ENCODE assay signal across 33 cellular contexts in genomic region chr17:66942453-66943264, GRCh38. TPM values are rescaled to one million over a fixed set of nuclear protein-coding genes. Genes with fewer than 3 reads are reported as not detected.
A peak's percentile ranks its signal among the peaks of the same experiment; 100 is the strongest.
DNase-seq lines count a peak whose midpoint lies in the region; ATAC-seq and TF ChIP-seq lines count a peak whose summit lies in the region.
"Had no signal": no experiment of that assay in that cellular context is flagged by ENCODE, and none has a peak within 500 bp of the region (broad histone marks: within the 10 kb centered on the region; RNA-seq: fewer than 3 reads in every experiment).

No MANE protein-coding gene starts in this region.

- CTCF ChIA-PET in WTC11 (lab: Charles Lee), result interaction anchor here (0.6 to 1.0 kb wide), 3 partner anchors 9 to 38 kb away, joined by 3 to 4 read pairs (median 4); no protein-coding TSS in a partner anchor
- CTCF ChIA-PET in activated CD8-positive, alpha-beta T cell treated with anti-CD3 and anti-CD28 coated beads, Interleukin-2, amount 10 ng/mL, durations not matched to agents 7 days and 5 days (lab: Charles Lee), result no interaction called here

- H3K4me3 ChIP-seq in heart right ventricle (no peak overlapping the region), mesendoderm (ENCODE audit: low read length) (no peak overlapping the region), thyroid gland (replicated peaks in 1 of 3) (no peak overlapping the region)
- H3K4me3 ChIP-seq: breast epithelium, coronary artery, Peyer's patch, skin epidermis had no signal

- no peak overlapping the region for H3K4me2 ChIP-seq in mesendoderm (ENCODE audit: low read length)

- peaks cover 19% of the 10 kb centered on the region for H3K4me1 Mint-ChIP-seq in WTC11
- H3K4me1 Mint-ChIP-seq in activated CD8-positive, alpha-beta T cell treated with anti-CD3 and anti-CD28 coated beads, Interleukin-2, amount 10 ng/mL, durations not matched to agents 7 days and 5 days (ENCODE audit: low read depth), result no peaks in the 10 kb centered on the region

- no peak overlapping the region for H2AK5ac ChIP-seq in mesendoderm (ENCODE audit: low read length)

- WGBS in heart right ventricle, 2 donors, result 70 to 76% methylated on average over 8 of the region's 8 CpGs
- WGBS in mesendoderm (ENCODE audit: extremely low coverage, insufficient coverage, low lambda C conversion rate), result no CpG with 5 or more reads among the region's 8 CpGs
- WGBS in thyroid gland, 2 donors, result 57 to 58% methylated on average over 8 of the region's 8 CpGs

- no peak overlapping the region for H3K4me3 Mint-ChIP-seq in WTC11
- no peak overlapping the region for H3K4me3 Mint-ChIP-seq in activated CD8-positive, alpha-beta T cell treated with anti-CD3 and anti-CD28 coated beads, Interleukin-2, amount 10 ng/mL, durations not matched to agents 7 days and 5 days
- H3K4me3 Mint-ChIP-seq: activated naive CD8-positive, alpha-beta T cell; mesothelial cell of epicardium; stimulated activated naive B cell treated with anti-CD40 and anti-IgM and Interleukin-4, amounts not matched to agents 10 μg/mL and 1 μg/mL and 100 μg/mL, for 72 hours; T-helper 2 cell treated with Interferon-gamma antibody and Interleukin-4, amounts not matched to agents 5 μg/mL and 100 μg/mL, for 36 hours had no signal

- no peak overlapping the region for H2BK120ac ChIP-seq in mesendoderm (ENCODE audit: low read depth, low read length)

- H3K27me3 ChIP-seq in heart right ventricle (peaks cover 0 to 77% (median 46%) of the 10 kb centered on the region in 7 donors), mesendoderm (ENCODE audit: insufficient read depth, low read length, poor library complexity) (no peaks in the 10 kb centered on the region), thyroid gland (no peaks in the 10 kb centered on the region)
- H3K27me3 ChIP-seq: Peyer's patch had no signal

- no peak overlapping the region for H3K4ac ChIP-seq in mesendoderm (ENCODE audit: low read depth, low read length)

- H3K4me1 ChIP-seq in heart right ventricle (no peaks in the 10 kb centered on the region), mesendoderm (ENCODE audit: control insufficient read depth, low read depth, low read length) (no peaks in the 10 kb centered on the region), thyroid gland (peaks cover 6 to 16% of the 10 kb centered on the region in 2 donors)
- H3K4me1 ChIP-seq: breast epithelium, Peyer's patch had no signal

- no peaks in the 10 kb centered on the region for H3K79me2 ChIP-seq in mesendoderm (ENCODE audit: control insufficient read depth, insufficient read depth, low read length)

- H3K9ac ChIP-seq in mesendoderm (ENCODE audit: low read length), result no peak overlapping the region

- no peak overlapping the region for H4K5ac ChIP-seq in mesendoderm (ENCODE audit: low read length)

- DNase-seq in cardiac septum (ENCODE audit: low spot score), result peak; percentile 44
- DNase-seq in heart right ventricle, result no peak
- DNase-seq in WTC11 (ENCODE audit: low spot score), result no peak
- peak; percentile 33 for DNase-seq in mesendoderm
- peak in 1 of 2 donors; percentile 28 for DNase-seq in thyroid gland
- DNase-seq in activated CD8-positive, alpha-beta T cell treated with anti-CD3 and anti-CD28 coated beads, Interleukin-2, amount 10 ng/mL, durations not matched to agents 7 days and 5 days, result no peak
- no peak for DNase-seq in KBM-7
- DNase-seq: activated CD4-positive, alpha-beta T cell treated with anti-CD3 and anti-CD28 coated beads for 4 hours; activated CD8-positive, alpha-beta memory T cell treated with anti-CD3 and anti-CD28 coated beads for 24 hours; activated T-cell treated with anti-CD3 and anti-CD28 coated beads for 4 hours; anterior cingulate cortex; effector memory CD4-positive, alpha-beta T cell; erythroblast; H7; Karpas-422; NCI-H1417 treated with DMSO at 0.1 percent for 48 hours; NCI-H2029 treated with DMSO at 0.1 percent for 48 hours; NCI-H526; Peyer's patch; SIG-M5; stimulated activated naive B cell treated with anti-CD40 and anti-IgM and Interleukin-4, amounts not matched to agents 10 μg/mL and 1 μg/mL and 100 μg/mL, for 72 hours; substantia nigra had no signal

- ATAC-seq in heart right ventricle (no peak), WTC11 (peak; percentile 32; the same call in 1 of the 2 replicates), GM21447 (IDR thresholded peaks at IDR 0.05; ENCODE audit: unreplicated experiment) (no peak)
- no peak for ATAC-seq in activated CD8-positive, alpha-beta T cell treated with anti-CD3 and anti-CD28 coated beads, Interleukin-2, amount 10 ng/mL, durations not matched to agents 7 days and 5 days
- ATAC-seq: stimulated activated naive B cell treated with anti-CD40 and anti-IgM and Interleukin-4, amounts not matched to agents 10 μg/mL and 1 μg/mL and 100 μg/mL, for 72 hours had no signal

- H3K27ac ChIP-seq in heart right ventricle (no peak overlapping the region), mesendoderm (ENCODE audit: low read depth, low read length) (no peak overlapping the region), thyroid gland (peak overlapping the region; percentile 45 to 51 (median 50))
- H3K27ac ChIP-seq: breast epithelium, coronary artery, HL-60, Peyer's patch, skin epidermis, VCaP had no signal

- H4K8ac ChIP-seq in mesendoderm (ENCODE audit: low read depth, low read length), result no peak overlapping the region

- intact Hi-C loops in cardiac septum (cut with DNase I) (no loop called here), heart right ventricle (cut with DNase I) (no loop called here), thyroid gland (cut with DNase I) (no loop called here)

- H2BK5ac ChIP-seq in mesendoderm (ENCODE audit: low read length), result no peak overlapping the region

- POLR2A ChIA-PET in WTC11 (lab: Charles Lee), result no interaction called here
- POLR2A ChIA-PET in activated CD8-positive, alpha-beta T cell treated with anti-CD3 and anti-CD28 coated beads, Interleukin-2, amount 10 ng/mL, durations not matched to agents 7 days and 5 days (lab: Charles Lee), result no interaction called here

- TF ChIP-seq POLR2A in thyroid gland (IDR thresholded peaks at IDR 0.05), result no peak

- TF ChIP-seq CTCF in heart right ventricle (IDR thresholded peaks at IDR 0.05) (no peak), WTC11 (IDR thresholded peaks at IDR 0.05) (no peak), thyroid gland (IDR thresholded peaks at IDR 0.05) (no peak)

- no peak overlapping the region for H3K27ac Mint-ChIP-seq in WTC11
- H3K27ac Mint-ChIP-seq in activated CD8-positive, alpha-beta T cell treated with anti-CD3 and anti-CD28 coated beads, Interleukin-2, amount 10 ng/mL, durations not matched to agents 7 days and 5 days, result no peak overlapping the region
- H3K27ac Mint-ChIP-seq: activated naive CD8-positive, alpha-beta T cell; activated T-helper 2 cell treated with anti-CD3 and anti-CD28 coated beads, Interferon-gamma antibody, Interleukin-2, Interleukin-4, amounts not matched to agents 10 μg/mL and 5 μg/mL and 100 μg/mL, durations not matched to agents 14 hours and 24 hours and 36 hours; mesothelial cell of epicardium; stimulated activated naive B cell treated with anti-CD40 and anti-IgM and Interleukin-4, amounts not matched to agents 10 μg/mL and 1 μg/mL and 100 μg/mL, for 72 hours; T-helper 2 cell treated with Interferon-gamma antibody and Interleukin-4, amounts not matched to agents 5 μg/mL and 100 μg/mL, for 36 hours had no signal

- no peaks in the 10 kb centered on the region for H3K36me3 ChIP-seq in heart right ventricle
- no peaks in the 10 kb centered on the region for H3K36me3 ChIP-seq in mesendoderm (ENCODE audit: control insufficient read depth, insufficient read depth, low read length)
- H3K36me3 ChIP-seq in thyroid gland, result no peaks in the 10 kb centered on the region
- H3K36me3 ChIP-seq: breast epithelium, Peyer's patch had no signal

- in situ Hi-C loops in KBM-7 (cut with MboI; ENCODE audit: low pct_unique_long_range_greater_than_20kb, low sequenced_read_pairs), result no loop called here

- peaks cover 0 to 4% (median 0%) of the 10 kb centered on the region in 11 donors for H3K9me3 ChIP-seq in heart right ventricle
- H3K9me3 ChIP-seq in thyroid gland, result no peaks in the 10 kb centered on the region
- H3K9me3 ChIP-seq: breast epithelium, Peyer's patch had no signal

- no peaks in the 10 kb centered on the region for H3K79me1 ChIP-seq in mesendoderm (ENCODE audit: low read length)

- H3K36me3 Mint-ChIP-seq in WTC11, result peaks cover 8% of the 10 kb centered on the region
- H3K36me3 Mint-ChIP-seq in activated CD8-positive, alpha-beta T cell treated with anti-CD3 and anti-CD28 coated beads, Interleukin-2, amount 10 ng/mL, durations not matched to agents 7 days and 5 days (ENCODE audit: low read depth), result no peaks in the 10 kb centered on the region
- H3K36me3 Mint-ChIP-seq: mesothelial cell of epicardium had no signal

- H3K9me3 Mint-ChIP-seq in WTC11, result peaks cover 9% of the 10 kb centered on the region
- H3K9me3 Mint-ChIP-seq in activated CD8-positive, alpha-beta T cell treated with anti-CD3 and anti-CD28 coated beads, Interleukin-2, amount 10 ng/mL, durations not matched to agents 7 days and 5 days (ENCODE audit: insufficient read depth), result no peaks in the 10 kb centered on the region
- H3K9me3 Mint-ChIP-seq: activated T-helper 2 cell treated with anti-CD3 and anti-CD28 coated beads, Interferon-gamma antibody, Interleukin-2, Interleukin-4, amounts not matched to agents 10 μg/mL and 5 μg/mL and 100 μg/mL, durations not matched to agents 14 hours and 24 hours and 36 hours; T-helper 2 cell treated with Interferon-gamma antibody and Interleukin-4, amounts not matched to agents 5 μg/mL and 100 μg/mL, for 36 hours had no signal

- no peaks in the 10 kb centered on the region; the same call in none of the 2 replicates for H3K27me3 Mint-ChIP-seq in WTC11 (ENCODE audit: low read depth)
- peaks cover 36% of the 10 kb centered on the region for H3K27me3 Mint-ChIP-seq in activated CD8-positive, alpha-beta T cell treated with anti-CD3 and anti-CD28 coated beads, Interleukin-2, amount 10 ng/mL, durations not matched to agents 7 days and 5 days (ENCODE audit: low read depth)

- H3K18ac ChIP-seq in mesendoderm (ENCODE audit: low read length), result no peak overlapping the region

- no peak overlapping the region for H2BK15ac ChIP-seq in mesendoderm (replicated peaks; ENCODE audit: low read depth)

- H3K56ac ChIP-seq in mesendoderm (ENCODE audit: low read length), result no peak overlapping the region

- H3K23ac ChIP-seq in mesendoderm (ENCODE audit: low read length), result no peak overlapping the region

TF ChIP-seq in WTC11, 78 proteins besides CTCF, POLR2A, EP300 and RAD21 (continues in another document):
- no peak for TF ChIP-seq FOXP1 (CRISPR knock-in tag; IDR thresholded peaks at IDR 0.05; ENCODE audit: borderline replicate concordance)
- no peak for TF ChIP-seq ZNF396 (CRISPR knock-in tag; IDR thresholded peaks at IDR 0.05; ENCODE audit: borderline replicate concordance)
- no peak for TF ChIP-seq NFATC4 (CRISPR knock-in tag; IDR thresholded peaks at IDR 0.05)
- TF ChIP-seq ZNF423 (CRISPR knock-in tag; IDR thresholded peaks at IDR 0.05), result no peak

RNA-seq across cellular contexts. Expression of gene CACNG4, which starts 21.8 kb away (rescaled TPM):
- total RNA-seq in cardiac septum, result 0.05 TPM
- under 1 TPM in 4 of 10 donors, not detected in 6; 0.06 to 0.11 (median 0.08) TPM for total RNA-seq in heart right ventricle
- under 1 TPM in 1 of 2 donors, not detected in 1; 0.06 TPM for polyA plus RNA-seq in heart right ventricle
- total RNA-seq in WTC11 (2021), result 1.6 to 3.4 TPM (median 2.3 TPM) in 3 replicates
- polyA plus RNA-seq in mesendoderm (2013, experiment 1 of 2), result 5.2 TPM
- 5.4 TPM for polyA plus RNA-seq in mesendoderm (2013, experiment 2 of 2)
- under 1 TPM in 1 of 4 donors, not detected in 3; 0.24 TPM for total RNA-seq in thyroid gland
- not detected for total RNA-seq in activated CD8-positive, alpha-beta T cell treated with anti-CD3 and anti-CD28 coated beads, Interleukin-2, amount 10 ng/mL, durations not matched to agents 7 days and 5 days
- total RNA-seq: activated T-helper 2 cell treated with anti-CD3 and anti-CD28 coated beads, Interferon-gamma antibody, Interleukin-2, Interleukin-4, amounts not matched to agents 10 μg/mL and 5 μg/mL and 100 μg/mL, durations not matched to agents 14 hours and 24 hours and 36 hours; renal cortical epithelial cell had no signal

Comparison
In these comparisons a context has a peak if more than half of its experiments do, and no peak if none do; other contexts are left out.
1. DNase-seq: peak in cardiac septum (single experiment) and mesendoderm (single experiment); none in heart right ventricle (0 of 2), WTC11 (single experiment), activated CD8-positive, alpha-beta T cell treated with anti-CD3 and anti-CD28 coated beads, Interleukin-2, amount 10 ng/mL, durations not matched to agents 7 days and 5 days (single experiment) and KBM-7 (single experiment).
2. H3K27ac ChIP-seq: peak in thyroid gland (3 of 3); none in heart right ventricle (0 of 10) and mesendoderm (single experiment).